ENCODE assay signal across 32 cellular contexts in genomic region chr7:54690059-54690443, GRCh38.
"Had no signal": no experiment of that assay in that cellular context is flagged by ENCODE, and none has a peak within 500 bp of the region (broad histone marks: within the 10 kb centered on the region; RNA-seq: fewer than 3 reads in every experiment).

No MANE protein-coding gene starts in this region.

- H3K4me1 Mint-ChIP-seq: activated CD4-positive, alpha-beta T cell treated with anti-CD3 and anti-CD28 coated beads for 36 hours; activated CD4-positive, alpha-beta T cell treated with anti-CD3 and anti-CD28 coated beads, Interleukin-2, amount 10 ng/mL, durations not matched to agents 24 days and 14 days; activated CD8-positive, alpha-beta memory T cell treated with anti-CD3 and anti-CD28 coated beads, Interleukin-2, amount 10 ng/mL, durations not matched to agents 7 days and 5 days; activated naive CD4-positive, alpha-beta T cell treated with anti-CD3 and anti-CD28 coated beads, Interleukin-2, amount 50 U/mL, for 24 hours; activated naive CD8-positive, alpha-beta T cell treated with anti-CD3 and anti-CD28 coated beads for 36 hours; activated naive CD8-positive, alpha-beta T cell treated with anti-CD3 and anti-CD28 coated beads, Interleukin-2, amount 50 U/mL, for 24 hours had no signal

- H3K27ac Mint-ChIP-seq: activated CD4-positive, alpha-beta memory T cell treated with anti-CD3 and anti-CD28 coated beads for 36 hours; activated CD4-positive, alpha-beta T cell treated with anti-CD3 and anti-CD28 coated beads for 36 hours; activated CD4-positive, alpha-beta T cell treated with anti-CD3 and anti-CD28 coated beads, Interleukin-2, amount 10 ng/mL, durations not matched to agents 24 days and 14 days; activated CD8-positive, alpha-beta memory T cell treated with anti-CD3 and anti-CD28 coated beads, Interleukin-2, amount 10 ng/mL, durations not matched to agents 7 days and 5 days; activated CD8-positive, alpha-beta T cell treated with anti-CD3 and anti-CD28 coated beads, Interleukin-2, amount 10 ng/mL, durations not matched to agents 7 days and 5 days; activated naive CD4-positive, alpha-beta T cell treated with anti-CD3 and anti-CD28 coated beads for 36 hours; activated naive CD4-positive, alpha-beta T cell treated with anti-CD3 and anti-CD28 coated beads, Interleukin-2, amount 50 U/mL, for 24 hours; activated naive CD8-positive, alpha-beta T cell treated with anti-CD3 and anti-CD28 coated beads for 36 hours; activated naive CD8-positive, alpha-beta T cell treated with anti-CD3 and anti-CD28 coated beads, Interleukin-2, amount 50 U/mL, for 24 hours; activated T-helper 1 cell treated with anti-CD3 and anti-CD28 coated beads, Interleukin-12 subunit alpha, Interleukin-12 subunit beta, Interleukin-2, Interleukin-4 antibody, amounts not matched to agents 30 ng/mL and 10 ng/mL and 1 ng/mL, durations not matched to agents 14 hours and 24 hours and 36 hours; activated T-helper 2 cell treated with anti-CD3 and anti-CD28 coated beads, Interferon-gamma antibody, Interleukin-2, Interleukin-4, amounts not matched to agents 10 μg/mL and 5 μg/mL and 100 μg/mL, durations not matched to agents 14 hours and 24 hours and 36 hours; dendritic cell treated with granulocyte-macrophage colony-stimulating factor and Interleukin-4, amounts not matched to agents 40 ng/mL and 50 ng/mL, for 4 days; endodermal cell had no signal

- H3K36me3 Mint-ChIP-seq: activated CD4-positive, alpha-beta memory T cell treated with anti-CD3 and anti-CD28 coated beads for 36 hours; activated CD8-positive, alpha-beta memory T cell treated with anti-CD3 and anti-CD28 coated beads, Interleukin-2, amount 10 ng/mL, durations not matched to agents 7 days and 5 days; activated naive CD4-positive, alpha-beta T cell treated with anti-CD3 and anti-CD28 coated beads, Interleukin-2, amount 50 U/mL, for 24 hours; activated naive CD8-positive, alpha-beta T cell treated with anti-CD3 and anti-CD28 coated beads for 36 hours had no signal

- H3K36me3 ChIP-seq: adrenal gland, cardiac muscle cell, colonic mucosa had no signal

- H3K27me3 Mint-ChIP-seq: activated CD4-positive, alpha-beta memory T cell treated with anti-CD3 and anti-CD28 coated beads for 36 hours; activated CD4-positive, alpha-beta T cell treated with anti-CD3 and anti-CD28 coated beads for 36 hours; activated CD4-positive, alpha-beta T cell treated with anti-CD3 and anti-CD28 coated beads, Interleukin-2, amount 10 ng/mL, durations not matched to agents 24 days and 14 days; activated CD8-positive, alpha-beta memory T cell treated with anti-CD3 and anti-CD28 coated beads, Interleukin-2, amount 10 ng/mL, durations not matched to agents 7 days and 5 days; activated naive CD4-positive, alpha-beta T cell treated with anti-CD3 and anti-CD28 coated beads, Interleukin-2, amount 50 U/mL, for 24 hours; activated naive CD8-positive, alpha-beta T cell treated with anti-CD3 and anti-CD28 coated beads for 36 hours; activated naive CD8-positive, alpha-beta T cell treated with anti-CD3 and anti-CD28 coated beads, Interleukin-2, amount 50 U/mL, for 24 hours; dendritic cell treated with granulocyte-macrophage colony-stimulating factor and Interleukin-4, amounts not matched to agents 40 ng/mL and 50 ng/mL, for 4 days had no signal

- H3K4me1 ChIP-seq: adrenal gland, body of pancreas, colonic mucosa had no signal

- H3K4me3 ChIP-seq: adrenal gland, body of pancreas, cardiac muscle cell, colonic mucosa had no signal

- H3K27ac ChIP-seq: adrenal gland, body of pancreas, cardiac muscle cell, colonic mucosa had no signal

- FAIRE-seq: frontal cortex had no signal

- H3K9me3 Mint-ChIP-seq: activated CD4-positive, alpha-beta memory T cell treated with anti-CD3 and anti-CD28 coated beads for 36 hours; activated CD4-positive, alpha-beta T cell treated with anti-CD3 and anti-CD28 coated beads, Interleukin-2, amount 10 ng/mL, durations not matched to agents 24 days and 14 days; activated naive CD4-positive, alpha-beta T cell treated with anti-CD3 and anti-CD28 coated beads, Interleukin-2, amount 50 U/mL, for 24 hours; activated naive CD8-positive, alpha-beta T cell treated with anti-CD3 and anti-CD28 coated beads for 36 hours; dendritic cell treated with granulocyte-macrophage colony-stimulating factor and Interleukin-4, amounts not matched to agents 40 ng/mL and 50 ng/mL, for 4 days; endodermal cell had no signal

- H3K27me3 ChIP-seq: adrenal gland, body of pancreas, cardiac muscle cell, colonic mucosa, dorsolateral prefrontal cortex had no signal

- DNase-seq: activated CD4-positive, alpha-beta memory T cell treated with anti-CD3 and anti-CD28 coated beads for 36 hours; activated CD4-positive, alpha-beta T cell treated with anti-CD3 and anti-CD28 coated beads for 36 hours; activated CD4-positive, alpha-beta T cell treated with anti-CD3 and anti-CD28 coated beads, Interleukin-2, amount 10 ng/mL, durations not matched to agents 24 days and 14 days; activated CD4-positive, CD25-positive, alpha-beta regulatory T cell; activated CD4-positive, CD25-positive, alpha-beta regulatory T cell treated with anti-CD3 and anti-CD28 coated beads, Interleukin-2, amount 50 U/mL, for 72 hours; activated CD8-positive, alpha-beta memory T cell treated with anti-CD3 and anti-CD28 coated beads, Interleukin-2, amount 10 ng/mL, durations not matched to agents 7 days and 5 days; activated CD8-positive, alpha-beta memory T cell treated with anti-CD3 and anti-CD28 coated beads, Interleukin-2, amount 50 U/mL, for 4 hours; activated CD8-positive, alpha-beta T cell treated with anti-CD3 and anti-CD28 coated beads, Interleukin-2, amount 10 ng/mL, durations not matched to agents 7 days and 5 days; activated effector memory CD4-positive, alpha-beta T cell treated with anti-CD3 and anti-CD28 coated beads, Interleukin-2, amount 50 U/mL, for 16 hours; activated naive CD4-positive, alpha-beta T cell treated with anti-CD3 and anti-CD28 coated beads for 36 hours; activated naive CD8-positive, alpha-beta T cell treated with anti-CD3 and anti-CD28 coated beads for 36 hours; activated naive CD8-positive, alpha-beta T cell treated with anti-CD3 and anti-CD28 coated beads, Interleukin-2, amount 50 U/mL, for 24 hours; activated T-cell treated with anti-CD3 and anti-CD28 coated beads, Interleukin-2, amount 50 U/mL, for 1 hour; activated T-cell treated with anti-CD3 and anti-CD28 coated beads, Interleukin-2, amount 50 U/mL, for 48 hours; adrenal gland; aorta; body of pancreas; central memory CD4-positive, alpha-beta T cell; cerebellar nuclear complex; colonic mucosa; effector memory CD4-positive, alpha-beta T cell; endodermal cell; foreskin fibroblast; T-helper 2 cell had no signal

- H3K9me3 ChIP-seq: adrenal gland, body of pancreas, colonic mucosa had no signal

- H3K4me3 Mint-ChIP-seq: activated CD4-positive, alpha-beta memory T cell treated with anti-CD3 and anti-CD28 coated beads for 36 hours; activated CD4-positive, alpha-beta T cell treated with anti-CD3 and anti-CD28 coated beads for 36 hours; activated CD4-positive, alpha-beta T cell treated with anti-CD3 and anti-CD28 coated beads, Interleukin-2, amount 10 ng/mL, durations not matched to agents 24 days and 14 days; activated CD8-positive, alpha-beta memory T cell treated with anti-CD3 and anti-CD28 coated beads, Interleukin-2, amount 10 ng/mL, durations not matched to agents 7 days and 5 days; activated CD8-positive, alpha-beta T cell treated with anti-CD3 and anti-CD28 coated beads, Interleukin-2, amount 10 ng/mL, durations not matched to agents 7 days and 5 days; activated naive CD4-positive, alpha-beta T cell treated with anti-CD3 and anti-CD28 coated beads for 36 hours; activated naive CD4-positive, alpha-beta T cell treated with anti-CD3 and anti-CD28 coated beads, Interleukin-2, amount 50 U/mL, for 24 hours; activated naive CD8-positive, alpha-beta T cell treated with anti-CD3 and anti-CD28 coated beads for 36 hours; activated naive CD8-positive, alpha-beta T cell treated with anti-CD3 and anti-CD28 coated beads, Interleukin-2, amount 50 U/mL, for 24 hours; activated T-helper 1 cell treated with anti-CD3 and anti-CD28 coated beads, Interleukin-12 subunit alpha, Interleukin-12 subunit beta, Interleukin-2, Interleukin-4 antibody, amounts not matched to agents 30 ng/mL and 10 ng/mL and 1 ng/mL, durations not matched to agents 14 hours and 24 hours and 36 hours; dendritic cell treated with granulocyte-macrophage colony-stimulating factor and Interleukin-4, amounts not matched to agents 40 ng/mL and 50 ng/mL, for 4 days; endodermal cell had no signal

- ATAC-seq: activated CD4-positive, alpha-beta T cell treated with anti-CD3 and anti-CD28 coated beads for 36 hours; activated CD8-positive, alpha-beta memory T cell treated with anti-CD3 and anti-CD28 coated beads, Interleukin-2, amount 10 ng/mL, durations not matched to agents 7 days and 5 days; activated CD8-positive, alpha-beta T cell treated with anti-CD3 and anti-CD28 coated beads, Interleukin-2, amount 10 ng/mL, durations not matched to agents 7 days and 5 days; activated naive CD8-positive, alpha-beta T cell treated with anti-CD3 and anti-CD28 coated beads, Interleukin-2, amount 50 U/mL, for 24 hours; body of pancreas; esophagus mucosa had no signal
